24 cellular contexts compared by ENCODE assay signal in genomic region chr10:12906051-12906541, GRCh38.
DNase-seq lines count a peak whose midpoint lies in the region; ATAC-seq, FAIRE-seq and TF ChIP-seq lines count a peak whose summit lies in the region.
"Had no signal": no experiment of that assay in that cellular context is flagged by ENCODE, and none has a peak within 500 bp of the region (broad histone marks: within the 10 kb centered on the region; RNA-seq: fewer than 3 reads in every experiment).

No MANE protein-coding gene starts in this region.

- no peaks in the 10 kb centered on the region for H3K27me3 ChIP-seq in prostate gland (replicated peaks; ENCODE audit: insufficient read depth)
- no peaks in the 10 kb centered on the region for H3K27me3 ChIP-seq in uterus
- H3K27me3 ChIP-seq: gastrocnemius medialis, neural progenitor cell had no signal

- DNase-seq in NCI-H2196 (lab: John Stamatoyannopoulos, UW; ENCODE audit: unreplicated experiment) (peak; percentile 3), NCI-H2196 treated with DMSO at 0.1 percent for 48 hours (lab: John Stamatoyannopoulos, UW; ENCODE audit: unreplicated experiment) (no peak), fibroblast of the aortic adventitia (ENCODE audit: low read depth) (peak; percentile 60), prostate gland (ENCODE audit: low spot score) (peak; percentile 74), uterus (peak in 1 of 2 donors; percentile 70), urothelium cell line (ENCODE audit: low spot score) (no peak)
- DNase-seq: activated naive CD4-positive, alpha-beta T cell treated with anti-CD3 and anti-CD28 coated beads, Interleukin-2, amount 50 U/mL, for 16 hours; DMS79; gastrocnemius medialis; HCEC 1CT; left colon; NCI-H187 treated with DMSO at 0.1 percent for 48 hours; NCI-H226; NCI-H774; OCI-M1; SHP77 treated with DMSO at 0.1 percent for 48 hours; stimulated activated CD8-positive, alpha-beta memory T cell treated with anti-CD3 and anti-CD28 coated beads, Interleukin-4, amount 100 ng/mL, for 48 hours; substantia nigra had no signal

- WGBS in prostate gland = 21% methylated on average over 13 of the region's 13 CpGs

- TF ChIP-seq POLR2A in prostate gland (IDR thresholded peaks at IDR 0.05) = no peak
- no peak for TF ChIP-seq POLR2A in uterus (IDR thresholded peaks at IDR 0.05)

- H3K27ac ChIP-seq in prostate gland = peak overlapping the region in 1 of 2 donors; percentile 39
- H3K27ac ChIP-seq in uterus = peak overlapping the region; percentile 21 to 34
- H3K27ac ChIP-seq: 22Rv1, gastrocnemius medialis, neural progenitor cell had no signal

- intact Hi-C loops in prostate gland (cut with DNase I) (loop anchor here (5.0 kb wide), 3 partner anchors 56 to 179 kb away; no protein-coding TSS in a partner anchor), uterus (cut with DNase I; ENCODE audit: low total_unique reads) (no loop called here)

- ATAC-seq in GM19023 (IDR thresholded peaks at IDR 0.05; ENCODE audit: unreplicated experiment) (no peak), GM21447 (IDR thresholded peaks at IDR 0.05; ENCODE audit: unreplicated experiment) (no peak)
- ATAC-seq: left colon had no signal

- TF ChIP-seq CTCF in fibroblast of the aortic adventitia (IDR thresholded peaks at IDR 0.05; ENCODE audit: insufficient read depth, low read length) (no peak), prostate gland (IDR thresholded peaks at IDR 0.05) (no peak), uterus (IDR thresholded peaks at IDR 0.05) (no peak)

- H3K9me3 ChIP-seq in prostate gland = no peaks in the 10 kb centered on the region
- H3K9me3 ChIP-seq in uterus = no peaks in the 10 kb centered on the region
- H3K9me3 ChIP-seq: gastrocnemius medialis had no signal

- peaks cover 4% of the 10 kb centered on the region for H3K4me1 ChIP-seq in prostate gland (replicated peaks)
- H3K4me1 ChIP-seq in uterus = no peaks in the 10 kb centered on the region
- H3K4me1 ChIP-seq: gastrocnemius medialis, neural progenitor cell had no signal

- FAIRE-seq in urothelium cell line (lab: Jason Lieb, UNC) = no peak
- FAIRE-seq: colon, GM12892 had no signal

- no peak overlapping the region for H3K4me3 ChIP-seq in fibroblast of the aortic adventitia (ENCODE audit: low read depth, low read length)
- H3K4me3 ChIP-seq in prostate gland = no peak overlapping the region
- H3K4me3 ChIP-seq in uterus = no peak overlapping the region
- H3K4me3 ChIP-seq: gastrocnemius medialis, neural progenitor cell had no signal

- H3K36me3 ChIP-seq in prostate gland (no peaks in the 10 kb centered on the region), uterus (no peaks in the 10 kb centered on the region)
- H3K36me3 ChIP-seq: gastrocnemius medialis, neural progenitor cell had no signal

Comparison
In these comparisons a context has a peak if more than half of its experiments do, and no peak if none do; other contexts are left out.
1. DNase-seq: peak in NCI-H2196 (single experiment), fibroblast of the aortic adventitia (single experiment) and prostate gland (single experiment); none in NCI-H2196 treated with DMSO at 0.1 percent for 48 hours (single experiment) and urothelium cell line (single experiment).